In the genomic region with DNA sequence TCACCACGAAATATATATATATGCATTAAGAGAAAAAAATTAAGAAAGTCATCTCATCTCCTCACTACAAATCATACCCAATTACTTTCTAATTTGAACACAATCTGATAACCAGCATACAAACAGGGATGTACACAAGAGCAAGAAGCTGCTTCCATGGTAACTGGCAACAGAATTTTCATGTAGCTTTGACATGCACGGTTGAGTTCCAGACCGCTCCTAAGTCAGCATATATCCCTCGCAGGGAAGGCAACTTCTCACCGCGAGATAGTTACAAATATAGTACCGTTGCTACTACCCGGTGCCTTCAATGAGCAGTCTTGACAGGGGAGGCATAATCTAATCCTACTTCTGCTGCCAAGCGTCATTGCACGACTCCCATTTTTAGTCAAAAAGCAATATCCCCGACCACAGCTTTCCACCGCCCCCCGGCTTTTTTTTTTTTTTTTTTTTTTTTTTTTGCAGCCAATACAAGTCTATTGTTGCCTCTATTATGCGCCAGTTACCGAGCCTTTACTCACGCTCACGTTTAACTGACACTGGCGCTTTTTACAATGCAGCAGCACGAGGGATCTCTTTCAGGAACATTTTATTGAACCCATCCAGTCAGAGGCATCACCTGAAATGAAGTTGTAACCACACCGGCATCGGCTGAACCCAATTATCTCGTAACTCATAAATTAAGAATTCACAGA, we compare ENCODE assay signal across 8 cellular contexts. TPM values are rescaled to one million over a fixed set of nuclear protein-coding genes. Genes with fewer than 3 reads are reported as not detected.
A peak's percentile ranks its signal among the peaks of the same experiment; 100 is the strongest.
DNase-seq lines count a peak whose midpoint lies in the region; ATAC-seq and TF ChIP-seq lines count a peak whose summit lies in the region.

No MANE protein-coding gene starts in this region.

- ATAC-seq in activated T-cell treated with anti-CD3 and anti-CD28 coated beads, Interleukin-2, amount 50 U/mL, for 72 hours (replicated peaks in 1 of 2) = peak; percentile 23 to 32
- no peak for ATAC-seq in stimulated activated naive CD8-positive, alpha-beta T cell treated with anti-CD3 and anti-CD28 coated beads, Interleukin-15, amount 100 ng/mL, for 72 hours
- ATAC-seq in HG03196 (IDR thresholded peaks at IDR 0.05; ENCODE audit: unreplicated experiment) = no peak

- no peak overlapping the region for H3K27ac Mint-ChIP-seq in activated T-cell treated with anti-CD3 and anti-CD28 coated beads, Interleukin-2, amount 50 U/mL, for 72 hours
- H3K27ac Mint-ChIP-seq in stimulated activated naive CD8-positive, alpha-beta T cell treated with anti-CD3 and anti-CD28 coated beads, Interleukin-15, amount 100 ng/mL, for 72 hours = no peak overlapping the region

- peaks cover 31% of the 10 kb centered on the region for H3K79me2 ChIP-seq in hepatocyte

- peaks cover 2 to 3% of the 10 kb centered on the region in 2 donors for H3K36me3 Mint-ChIP-seq in activated T-cell treated with anti-CD3 and anti-CD28 coated beads, Interleukin-2, amount 50 U/mL, for 72 hours (ENCODE audit: insufficient read depth in 2 of 2)

- H3K27me3 ChIP-seq in hepatocyte (peaks cover 11% of the 10 kb centered on the region), stomach (peaks cover 0 to 53% (median 21%) of the 10 kb centered on the region in 3 donors)

- peaks cover 19% of the 10 kb centered on the region for H3K4me1 ChIP-seq in hepatocyte (ENCODE audit: insufficient read depth)
- H3K4me1 ChIP-seq in stomach = peaks cover 9 to 49% (median 38%) of the 10 kb centered on the region in 4 donors

- H3K36me3 ChIP-seq in hepatocyte (replicated peaks; ENCODE audit: insufficient read depth, low read depth) (no peaks in the 10 kb centered on the region), stomach (no peaks in the 10 kb centered on the region)

- no peak overlapping the region for H3K27ac ChIP-seq in hepatocyte
- no peak overlapping the region for H3K27ac ChIP-seq in stomach

- peaks cover 0 to 2% of the 10 kb centered on the region in 2 donors for H3K9me3 Mint-ChIP-seq in activated T-cell treated with anti-CD3 and anti-CD28 coated beads, Interleukin-2, amount 50 U/mL, for 72 hours
- H3K9me3 Mint-ChIP-seq in stimulated activated naive CD8-positive, alpha-beta T cell treated with anti-CD3 and anti-CD28 coated beads, Interleukin-15, amount 100 ng/mL, for 72 hours = no peaks in the 10 kb centered on the region

- H3K9me3 ChIP-seq in hepatocyte (ENCODE audit: low read depth) = no peaks in the 10 kb centered on the region
- H3K9me3 ChIP-seq in stomach = no peaks in the 10 kb centered on the region

- no peak for TF ChIP-seq EP300 in stomach (IDR thresholded peaks at IDR 0.05)

- peak overlapping the region; percentile 47 for H2AFZ ChIP-seq in hepatocyte

- TF ChIP-seq POLR2A in stomach (IDR thresholded peaks at IDR 0.05) = no peak

- no peaks in the 10 kb centered on the region for H3K9me2 ChIP-seq in hepatocyte (replicated peaks; ENCODE audit: insufficient read depth)

- H3K4me1 Mint-ChIP-seq in activated T-cell treated with anti-CD3 and anti-CD28 coated beads, Interleukin-2, amount 50 U/mL, for 72 hours (ENCODE audit: low read depth) = peaks cover 8% of the 10 kb centered on the region
- H3K4me1 Mint-ChIP-seq in stimulated activated naive CD8-positive, alpha-beta T cell treated with anti-CD3 and anti-CD28 coated beads, Interleukin-15, amount 100 ng/mL, for 72 hours = peaks cover 20% of the 10 kb centered on the region

- peak overlapping the region; percentile 99 for H3K4me2 ChIP-seq in hepatocyte

- peaks cover 32% of the 10 kb centered on the region for H3K27me3 Mint-ChIP-seq in activated T-cell treated with anti-CD3 and anti-CD28 coated beads, Interleukin-2, amount 50 U/mL, for 72 hours (ENCODE audit: low read depth)
- peaks cover 50% of the 10 kb centered on the region for H3K27me3 Mint-ChIP-seq in stimulated activated naive CD8-positive, alpha-beta T cell treated with anti-CD3 and anti-CD28 coated beads, Interleukin-15, amount 100 ng/mL, for 72 hours

- no peak overlapping the region for H3K4me3 Mint-ChIP-seq in activated T-cell treated with anti-CD3 and anti-CD28 coated beads, Interleukin-2, amount 50 U/mL, for 72 hours
- H3K4me3 Mint-ChIP-seq in stimulated activated naive CD8-positive, alpha-beta T cell treated with anti-CD3 and anti-CD28 coated beads, Interleukin-15, amount 100 ng/mL, for 72 hours = no peak overlapping the region

- WGBS in hepatocyte (ENCODE audit: low lambda C conversion rate, missing lambda C conversion rate) = 8% methylated on average over 22 of the region's 22 CpGs
- 14 to 20% (median 15%) methylated on average over 22 of the region's 22 CpGs for WGBS in stomach, 5 donors

- DNase-seq in activated T-cell treated with anti-CD3 and anti-CD28 coated beads, Interleukin-2, amount 50 U/mL, for 72 hours = peak; percentile 9 to 13
- DNase-seq in activated T-cell treated with anti-CD3 and anti-CD28 coated beads for 4 hours (no peak), NCI-H69 (lab: John Stamatoyannopoulos, UW) (peak; percentile 83), hepatocyte (ENCODE audit: low spot score) (peak; percentile 24), stomach (no peak), mucosa of gallbladder (ENCODE audit: low spot score) (no peak)
- no peak for DNase-seq in stimulated activated naive CD8-positive, alpha-beta T cell treated with anti-CD3 and anti-CD28 coated beads, Interleukin-15, amount 100 ng/mL, for 72 hours

- peak overlapping the region; percentile 56 for H3K4me3 ChIP-seq in hepatocyte
- H3K4me3 ChIP-seq in stomach = peak overlapping the region; percentile 65 to 79 (median 68)

- intact Hi-C loops in stomach (cut with DNase I; ENCODE audit: low total_unique reads) = no loop called here

- TF ChIP-seq CTCF in hepatocyte (IDR thresholded peaks at IDR 0.05; ENCODE audit: poor library complexity) (no peak), stomach (IDR thresholded peaks at IDR 0.05) (no peak)

- H4K20me1 ChIP-seq in hepatocyte (ENCODE audit: insufficient read depth, poor library complexity, severe bottlenecking) = no peaks in the 10 kb centered on the region

RNA-seq across cellular contexts. Expression of a gene that starts 2.2 kb away (rescaled TPM):
- 1 to 10 TPM; 1.7 to 2.1 TPM for total RNA-seq in activated T-cell treated with anti-CD3 and anti-CD28 coated beads, Interleukin-2, amount 50 U/mL, for 72 hours
- 39.1 and 48.4 TPM in 2 replicates for total RNA-seq in hepatocyte
- polyA plus RNA-seq in hepatocyte = 54.3 and 74.4 TPM in 2 replicates
- total RNA-seq in stomach = 10 to 100 TPM in 3 of 5 donors, under 1 TPM in 2; 0.58 to 29.7 (median 10.3) TPM
- polyA plus RNA-seq in stomach = 1 to 10 TPM; 3.4 to 5.9 (median 4.7) TPM
- total RNA-seq in mucosa of gallbladder = 20.3 TPM

Comparison
In these comparisons a context has a peak if more than half of its experiments do, and no peak if none do; other contexts are left out.
1. DNase-seq: peak in activated T-cell treated with anti-CD3 and anti-CD28 coated beads, Interleukin-2, amount 50 U/mL, for 72 hours (2 of 2), NCI-H69 (single experiment) and hepatocyte (single experiment); none in activated T-cell treated with anti-CD3 and anti-CD28 coated beads for 4 hours (single experiment), stomach (single experiment), mucosa of gallbladder (single experiment) and stimulated activated naive CD8-positive, alpha-beta T cell treated with anti-CD3 and anti-CD28 coated beads, Interleukin-15, amount 100 ng/mL, for 72 hours (0 of 2).
2. ATAC-seq: peak in activated T-cell treated with anti-CD3 and anti-CD28 coated beads, Interleukin-2, amount 50 U/mL, for 72 hours (2 of 2); none in stimulated activated naive CD8-positive, alpha-beta T cell treated with anti-CD3 and anti-CD28 coated beads, Interleukin-15, amount 100 ng/mL, for 72 hours (single experiment) and HG03196 (single experiment).